22 cellular contexts compared by ENCODE assay signal in genomic region chr9:134880484-134881312, GRCh38. TPM values are rescaled to one million over a fixed set of nuclear protein-coding genes. Genes with fewer than 3 reads are reported as not detected.
"Had no signal": no experiment of that assay in that cellular context is flagged by ENCODE, and none has a peak within 500 bp of the region (broad histone marks: within the 10 kb centered on the region; RNA-seq: fewer than 3 reads in every experiment).

Gene FCN2, plus strand, starts transcription at chr9:134880810. Its CDS starts 12 bp downstream, at chr9:134880822.

- DNase-seq: activated B cell treated with CpG ODN at 0.5 μM for 24 hours; activated CD4-positive, alpha-beta T cell treated with anti-CD3 and anti-CD28 coated beads for 48 hours; activated effector memory CD4-positive, alpha-beta T cell treated with anti-CD3 and anti-CD28 coated beads, Interleukin-2, amount 50 U/mL, for 16 hours; activated T-cell treated with anti-CD3 and anti-CD28 coated beads, Interleukin-2, amount 50 U/mL, for 4 hours; amniotic stem cell; esophagus squamous epithelium; hippocampal formation; kidney; midbrain; psoas muscle; sigmoid colon; spleen; stomach; testis; upper lobe of right lung had no signal

- H3K4me1 Mint-ChIP-seq: activated B cell treated with CpG ODN at 0.5 μM for 24 hours had no signal

- ATAC-seq: activated naive CD4-positive, alpha-beta T cell treated with anti-CD3 and anti-CD28 coated beads, Interleukin-2, amount 50 U/mL, for 72 hours; activated T-cell treated with anti-CD3 and anti-CD28 coated beads, Interleukin-2, amount 50 U/mL, for 4 hours; psoas muscle; upper lobe of right lung had no signal

- H3K4me3 Mint-ChIP-seq: activated B cell treated with CpG ODN at 0.5 μM for 24 hours; activated T-cell treated with anti-CD3 and anti-CD28 coated beads, Interleukin-2, amount 50 U/mL, for 4 hours had no signal

- H3K9me3 Mint-ChIP-seq: activated B cell treated with CpG ODN at 0.5 μM for 24 hours; activated naive CD4-positive, alpha-beta T cell treated with anti-CD3 and anti-CD28 coated beads, Interleukin-2, amount 50 U/mL, for 72 hours; activated T-cell treated with anti-CD3 and anti-CD28 coated beads, Interleukin-2, amount 50 U/mL, for 4 hours had no signal

- H3K27ac Mint-ChIP-seq: activated B cell treated with CpG ODN at 0.5 μM for 24 hours; activated naive CD4-positive, alpha-beta T cell treated with anti-CD3 and anti-CD28 coated beads, Interleukin-2, amount 50 U/mL, for 72 hours had no signal

- H3K36me3 Mint-ChIP-seq: activated naive CD4-positive, alpha-beta T cell treated with anti-CD3 and anti-CD28 coated beads, Interleukin-2, amount 50 U/mL, for 72 hours had no signal

RNA-seq across cellular contexts. Expression of gene FCN2, which starts in this region (rescaled TPM):
- total RNA-seq: activated B cell treated with CpG ODN at 0.5 μM for 24 hours; activated naive CD4-positive, alpha-beta T cell treated with anti-CD3 and anti-CD28 coated beads, Interleukin-2, amount 50 U/mL, for 72 hours; activated T-cell treated with anti-CD3 and anti-CD28 coated beads, Interleukin-2, amount 50 U/mL, for 4 hours; cardiac septum; esophagus squamous epithelium; fibroblast of villous mesenchyme; glomerular endothelial cell; myocyte; osteocyte; psoas muscle; sigmoid colon; stomach; T-helper 2 cell treated with Interferon-gamma antibody and Interleukin-4, amounts not matched to agents 100 ng/mL and 5 ng/mL, for 36 hours; upper lobe of right lung had no signal
